ENCODE assay signal across 15 cellular contexts in genomic region chr4:152634110-152634760, GRCh38. TPM values are rescaled to one million over a fixed set of nuclear protein-coding genes. Genes with fewer than 3 reads are reported as not detected.
DNase-seq lines count a peak whose midpoint lies in the region; ATAC-seq, FAIRE-seq and TF ChIP-seq lines count a peak whose summit lies in the region.
"Had no signal": no experiment of that assay in that cellular context is flagged by ENCODE, and none has a peak within 500 bp of the region (broad histone marks: within the 10 kb centered on the region; RNA-seq: fewer than 3 reads in every experiment).

No MANE protein-coding gene starts in this region.

- TF ChIP-seq RAD21 in HepG2 (CRISPR knock-in tag; IDR thresholded peaks at IDR 0.05), result no peak

- intact Hi-C loops in HepG2 (cut with micrococcal nuclease; ENCODE audit: unreplicated experiment) (no loop called here), right lobe of liver (cut with DNase I) (no loop called here)

- H3K4me2 ChIP-seq in HepG2 (ENCODE audit: low read depth, low read length), result peak overlapping the region; percentile 37; the same call in 1 of the 2 replicates

- H3K4me1 Mint-ChIP-seq in type B pancreatic cell (ENCODE audit: unreplicated experiment), result peaks cover 3% of the 10 kb centered on the region
- H3K4me1 Mint-ChIP-seq: central memory CD8-positive, alpha-beta T cell had no signal

- FAIRE-seq in HepG2 (lab: Jason Lieb, UNC), result peak; percentile 32

- H3K36me3 ChIP-seq in HepG2 (replicated peaks in 1 of 2; ENCODE audit: control insufficient read depth in 1 of 2, insufficient read depth in 2 of 2, low read length in 2 of 2) (no peaks in the 10 kb centered on the region), right lobe of liver (no peaks in the 10 kb centered on the region)
- H3K36me3 ChIP-seq: upper lobe of right lung had no signal

- TF ChIP-seq EP300 in HepG2 (IDR thresholded peaks at IDR 0.05; ENCODE audit: low read depth in 2 of 2, low read length in 2 of 2) (no peak), HepG2 (CRISPR knock-in tag; IDR thresholded peaks at IDR 0.05; ENCODE audit: borderline replicate concordance) (no peak)

- in situ Hi-C loops in HepG2 (cut with HindIII; ENCODE audit: extremely low pct_ligation_motif_present, low pct_unique_long_range_greater_than_20kb), result no loop called here

- no TSS peak for BruUV-seq in HepG2 (replicated peaks; lab: Mats Ljungman, UMichigan)

- no peaks in the 10 kb centered on the region for H3K9me3 Mint-ChIP-seq in type B pancreatic cell
- H3K9me3 Mint-ChIP-seq: central memory CD8-positive, alpha-beta T cell had no signal

- WGBS in HepG2 (ENCODE audit: low lambda C conversion rate), result 82% methylated on average over 4 of the region's 4 CpGs
- WGBS in right lobe of liver (ENCODE audit: insufficient coverage, low coverage, low lambda C conversion rate, missing lambda C conversion rate), result 85% methylated on average over 4 of the region's 4 CpGs

- H3K4me1 ChIP-seq in HepG2 (ENCODE audit: insufficient read depth, low read length) (peaks cover 22% of the 10 kb centered on the region), right lobe of liver (no peaks in the 10 kb centered on the region)
- H3K4me1 ChIP-seq: upper lobe of right lung had no signal

- no peaks in the 10 kb centered on the region for H3K27me3 ChIP-seq in HepG2 (ENCODE audit: control insufficient read depth in 1 of 2, insufficient read depth in 2 of 2, low read length in 2 of 2)
- H3K27me3 ChIP-seq in right lobe of liver, result no peaks in the 10 kb centered on the region
- H3K27me3 ChIP-seq: upper lobe of right lung had no signal

- H3K27ac ChIP-seq in HepG2 (ENCODE audit: extremely low read length, insufficient read depth, low read length) (no peak overlapping the region), right lobe of liver (no peak overlapping the region)
- H3K27ac ChIP-seq: upper lobe of right lung had no signal

- no peak overlapping the region for H3K4me3 ChIP-seq in HepG2 (replicated peaks in 1 of 3; ENCODE audit: insufficient read depth in 1 of 3, low read depth in 2 of 3, low read length in 3 of 3)
- no peak overlapping the region for H3K4me3 ChIP-seq in right lobe of liver
- no peak overlapping the region for H3K4me3 ChIP-seq in fibroblast of the aortic adventitia (ENCODE audit: low read depth, low read length)
- H3K4me3 ChIP-seq: upper lobe of right lung had no signal

- no peaks in the 10 kb centered on the region for H3K27me3 Mint-ChIP-seq in type B pancreatic cell
- H3K27me3 Mint-ChIP-seq: central memory CD8-positive, alpha-beta T cell; stimulated activated naive B cell treated with anti-CD40 and anti-IgM and Interleukin-4, amounts not matched to agents 10 μg/mL and 1 μg/mL and 100 μg/mL, for 72 hours had no signal

- H3K36me3 Mint-ChIP-seq in type B pancreatic cell, result no peaks in the 10 kb centered on the region

- H3K9me3 ChIP-seq in HepG2 (ENCODE audit: low read length), result no peaks in the 10 kb centered on the region
- no peaks in the 10 kb centered on the region for H3K9me3 ChIP-seq in right lobe of liver
- H3K9me3 ChIP-seq: upper lobe of right lung had no signal

- no peak for TF ChIP-seq POLR2A in HepG2 (IDR thresholded peaks at IDR 0.05; ENCODE audit: insufficient read depth in 1 of 2, low read depth in 2 of 2, low read length in 2 of 2)
- no peak for TF ChIP-seq POLR2A in right lobe of liver (IDR thresholded peaks at IDR 0.05)

- POLR2A ChIA-PET in HepG2 (lab: Yijun Ruan, JAX), result no interaction called here

- H3K4me3 Mint-ChIP-seq in type B pancreatic cell, result no peak overlapping the region
- H3K4me3 Mint-ChIP-seq: central memory CD8-positive, alpha-beta T cell; stimulated activated naive B cell treated with anti-CD40 and anti-IgM and Interleukin-4, amounts not matched to agents 10 μg/mL and 1 μg/mL and 100 μg/mL, for 72 hours had no signal

- no peak for TF ChIP-seq CTCF in HepG2 (CRISPR knock-in tag; IDR thresholded peaks at IDR 0.05)
- no peak for TF ChIP-seq CTCF in right lobe of liver (IDR thresholded peaks at IDR 0.05)
- TF ChIP-seq CTCF in fibroblast of the aortic adventitia (IDR thresholded peaks at IDR 0.05; ENCODE audit: insufficient read depth, low read length), result no peak
- TF ChIP-seq CTCF in type B pancreatic cell (conservative IDR thresholded peaks at IDR 0.05), result no peak

- H4K20me1 ChIP-seq in HepG2 (ENCODE audit: insufficient read depth, low read length), result no peaks in the 10 kb centered on the region

- H2AFZ ChIP-seq in HepG2 (ENCODE audit: low read length), result no peak overlapping the region

- H3K79me2 ChIP-seq in HepG2 (ENCODE audit: insufficient read depth, low read length), result no peaks in the 10 kb centered on the region

- no peak overlapping the region for H3K9ac ChIP-seq in HepG2 (ENCODE audit: insufficient read depth, low read depth, low read length)

- DNase-seq in HepG2 (ENCODE audit: low spot score) (peak; percentile 65), right lobe of liver (no peak), OCI-M1 (lab: John Stamatoyannopoulos, UW) (peak; percentile 82), fibroblast of the aortic adventitia (ENCODE audit: low read depth) (peak; percentile 53), type B pancreatic cell (ENCODE audit: extremely low spot score, unreplicated experiment) (no peak), NCI-H187 (lab: John Stamatoyannopoulos, UW) (no peak)
- DNase-seq in stimulated activated CD4-positive, alpha-beta T cell treated with anti-CD3 and anti-CD28 coated beads, Interleukin-4, amount 100 ng/mL, for 24 hours, result no peak
- DNase-seq: activated CD4-positive, alpha-beta T cell treated with anti-CD3 and anti-CD28 coated beads for 48 hours; glutamatergic neuron; NCI-H1105; stimulated activated naive B cell treated with anti-CD40 and anti-IgM and Interleukin-4, amounts not matched to agents 10 μg/mL and 1 μg/mL and 100 μg/mL, for 72 hours; T-helper 2 cell; upper lobe of right lung had no signal

- no peak; the same call in 2 of the 3 replicates for ATAC-seq in HepG2
- no peak for ATAC-seq in right lobe of liver
- ATAC-seq in GM21390 (IDR thresholded peaks at IDR 0.05; ENCODE audit: unreplicated experiment), result no peak
- ATAC-seq: stimulated activated naive B cell treated with anti-CD40 and anti-IgM and Interleukin-4, amounts not matched to agents 10 μg/mL and 1 μg/mL and 100 μg/mL, for 72 hours; upper lobe of right lung had no signal

- CTCF ChIA-PET in HepG2 (lab: Yijun Ruan, JAX; ENCODE audit: low intra/inter-chr PET ratio, low total read pairs), result no interaction called here

- peak overlapping the region; percentile 12 for H3K27ac Mint-ChIP-seq in type B pancreatic cell
- H3K27ac Mint-ChIP-seq: stimulated activated naive B cell treated with anti-CD40 and anti-IgM and Interleukin-4, amounts not matched to agents 10 μg/mL and 1 μg/mL and 100 μg/mL, for 72 hours had no signal

TF ChIP-seq in HepG2, 621 proteins besides CTCF, POLR2A, EP300 and RAD21 (continues in another document):
- TF ChIP-seq ETV6 (CRISPR knock-in tag; conservative IDR thresholded peaks at IDR 0.05) (no peak), ZNF644 (CRISPR knock-in tag; IDR thresholded peaks at IDR 0.05; ENCODE audit: low read depth) (peak; percentile 36; the same call in 1 of the 2 replicates), NR2C2 (CRISPR knock-in tag; IDR thresholded peaks at IDR 0.05; ENCODE audit: borderline replicate concordance) (no peak), CEBPG (CRISPR knock-in tag; IDR thresholded peaks at IDR 0.05) (peak; percentile 91), ZFP90 (CRISPR knock-in tag; IDR thresholded peaks at IDR 0.05; ENCODE audit: borderline replicate concordance) (no peak), SOX5 (CRISPR knock-in tag; IDR thresholded peaks at IDR 0.05; ENCODE audit: borderline replicate concordance) (peak; percentile 94)
- TF ChIP-seq, protein P1, sequence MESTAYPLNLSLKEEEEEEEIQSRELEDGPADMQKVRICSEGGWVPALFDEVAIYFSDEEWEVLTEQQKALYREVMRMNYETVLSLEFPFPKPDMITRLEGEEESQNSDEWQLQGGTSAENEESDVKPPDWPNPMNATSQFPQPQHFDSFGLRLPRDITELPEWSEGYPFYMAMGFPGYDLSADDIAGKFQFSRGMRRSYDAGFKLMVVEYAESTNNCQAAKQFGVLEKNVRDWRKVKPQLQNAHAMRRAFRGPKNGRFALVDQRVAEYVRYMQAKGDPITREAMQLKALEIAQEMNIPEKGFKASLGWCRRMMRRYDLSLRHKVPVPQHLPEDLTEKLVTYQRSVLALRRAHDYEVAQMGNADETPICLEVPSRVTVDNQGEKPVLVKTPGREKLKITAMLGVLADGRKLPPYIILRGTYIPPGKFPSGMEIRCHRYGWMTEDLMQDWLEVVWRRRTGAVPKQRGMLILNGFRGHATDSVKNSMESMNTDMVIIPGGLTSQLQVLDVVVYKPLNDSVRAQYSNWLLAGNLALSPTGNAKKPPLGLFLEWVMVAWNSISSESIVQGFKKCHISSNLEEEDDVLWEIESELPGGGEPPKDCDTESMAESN (CRISPR knock-in tag; conservative IDR thresholded peaks at IDR 0.05), result no peak

RNA-seq across cellular contexts. Expression of gene TMEM154, which starts 45.6 kb away (rescaled TPM):
- total RNA-seq in HepG2 (2016; rRNA removed; fragmentation: Illumina TruSeq; extraction: Trizol) (not detected in 2 replicates), right lobe of liver (1 to 10 TPM in 5 of 6 experiments, under 1 TPM in 1; 0.64 to 6.7 (median 2.9) TPM), fibroblast of the aortic adventitia (ENCODE audit: low replicate concordance) (5.5 and 15.5 TPM in 2 replicates), type B pancreatic cell (ENCODE audit: low replicate concordance) (11.1 and 70.9 TPM in 2 replicates)
- not detected in 2 replicates for total RNA-seq in HepG2 (2016; cell fraction: cytosol; rRNA removed; fragmentation: Illumina TruSeq; extraction: Trizol; ENCODE audit: low read depth)
- total RNA-seq in HepG2 (2016; cell fraction: insoluble cytoplasmic fraction; rRNA removed; fragmentation: Illumina TruSeq; extraction: Trizol), result not detected in 2 replicates
- not detected in 2 replicates for total RNA-seq in HepG2 (2016; cell fraction: membrane; rRNA removed; fragmentation: Illumina TruSeq; extraction: Trizol)
- total RNA-seq in HepG2 (2016; cell fraction: nucleus; rRNA removed; fragmentation: Illumina TruSeq; extraction: Trizol), result not detected in 2 replicates
- polyA plus RNA-seq in HepG2 (2011; rRNA removed), result 0.03 TPM in 2 replicates
- polyA plus RNA-seq in HepG2 (2011; cell fraction: cytosol; rRNA removed), result 0.03 TPM in 1 of 2 replicates, not detected in the other
- polyA plus RNA-seq in HepG2 (2011; cell fraction: nucleus; rRNA removed), result 0.05 TPM in 1 of 2 replicates, not detected in the other
- polyA plus RNA-seq in HepG2 (2012), result not detected in 2 replicates
- not detected in 2 replicates for polyA plus RNA-seq in HepG2 (2016; cell fraction: cytosol; fragmentation: Illumina TruSeq; extraction: Trizol; ENCODE audit: low read depth)
- not detected in 2 replicates for polyA plus RNA-seq in HepG2 (2016; cell fraction: insoluble cytoplasmic fraction; fragmentation: Illumina TruSeq; extraction: Trizol; ENCODE audit: low read depth)
- not detected in 2 replicates for polyA plus RNA-seq in HepG2 (2016; cell fraction: membrane; fragmentation: Illumina TruSeq; extraction: Trizol; ENCODE audit: low read depth)
- polyA plus RNA-seq in HepG2 (2016; cell fraction: nucleus; fragmentation: Illumina TruSeq; extraction: Trizol; ENCODE audit: insufficient read depth, low read depth), result not detected in 2 replicates
- polyA minus RNA-seq in HepG2 (2011; rRNA and poly(A)+ RNA removed; ENCODE audit: low replicate concordance), result 0.05 TPM in 1 of 2 replicates, not detected in the other
- polyA minus RNA-seq in HepG2 (2011; cell fraction: cytosol; rRNA and poly(A)+ RNA removed), result not detected in 2 replicates
- polyA minus RNA-seq in HepG2 (2011; cell fraction: nucleus; rRNA and poly(A)+ RNA removed), result not detected in 2 replicates

Comparison
In these comparisons a context has a peak if more than half of its experiments do, and no peak if none do; other contexts are left out.
1. DNase-seq: peak in HepG2 (single experiment), OCI-M1 (single experiment) and fibroblast of the aortic adventitia (single experiment); none in right lobe of liver (0 of 3), type B pancreatic cell (single experiment), NCI-H187 (0 of 2) and stimulated activated CD4-positive, alpha-beta T cell treated with anti-CD3 and anti-CD28 coated beads, Interleukin-4, amount 100 ng/mL, for 24 hours (single experiment).